Comparison of ENCODE assay signal across 18 cellular contexts in the genomic region with DNA sequence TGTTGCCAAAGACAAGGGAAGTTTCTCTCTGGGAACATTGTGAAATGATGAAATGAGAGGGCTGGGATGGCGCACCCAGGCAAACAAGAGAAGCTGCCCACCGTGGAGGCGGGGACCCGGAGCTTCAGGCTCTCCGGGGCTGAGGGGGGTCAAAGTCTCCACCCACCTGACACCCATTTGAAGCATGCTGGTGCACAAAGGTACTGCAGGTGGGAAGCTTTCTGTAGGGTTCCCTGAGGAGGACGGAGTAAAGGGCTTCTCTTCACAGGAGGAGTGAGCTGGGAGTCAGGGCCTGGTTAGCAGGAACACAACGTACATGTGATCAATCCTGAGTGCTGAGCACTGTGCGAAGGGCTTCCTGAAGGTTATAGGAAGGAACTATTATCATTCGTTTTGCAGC.
"Had no signal": no experiment of that assay in that cellular context is flagged by ENCODE, and none has a peak within 500 bp of the region (broad histone marks: within the 10 kb centered on the region; RNA-seq: fewer than 3 reads in every experiment).

No MANE protein-coding gene starts in this region.

- H3K9me3 Mint-ChIP-seq: activated CD4-positive, alpha-beta memory T cell treated with anti-CD3 and anti-CD28 coated beads, Interleukin-2, amount 10 ng/mL, durations not matched to agents 7 days and 5 days; activated naive CD8-positive, alpha-beta T cell treated with anti-CD3 and anti-CD28 coated beads, Interleukin-2, amount 10 ng/mL, durations not matched to agents 7 days and 5 days; nephron had no signal

- H3K36me3 Mint-ChIP-seq: activated naive CD8-positive, alpha-beta T cell treated with anti-CD3 and anti-CD28 coated beads, Interleukin-2, amount 10 ng/mL, durations not matched to agents 7 days and 5 days had no signal

- H3K4me3 Mint-ChIP-seq: activated CD4-positive, alpha-beta memory T cell treated with anti-CD3 and anti-CD28 coated beads, Interleukin-2, amount 10 ng/mL, durations not matched to agents 7 days and 5 days; activated CD4-positive, alpha-beta T cell treated with anti-CD3 and anti-CD28 coated beads for 36 hours; activated naive CD8-positive, alpha-beta T cell treated with anti-CD3 and anti-CD28 coated beads, Interleukin-2, amount 10 ng/mL, durations not matched to agents 7 days and 5 days had no signal

- H3K36me3 ChIP-seq: esophagus squamous epithelium, upper lobe of left lung had no signal

- FAIRE-seq: islet of Langerhans had no signal

- DNase-seq: activated CD4-positive, alpha-beta memory T cell treated with anti-CD3 and anti-CD28 coated beads, Interleukin-2, amount 10 ng/mL, durations not matched to agents 7 days and 5 days; activated CD4-positive, alpha-beta T cell treated with anti-CD3 and anti-CD28 coated beads for 36 hours; activated gamma-delta T cell treated with Interleukin-2 at 50 U/mL for 16 hours; activated naive CD8-positive, alpha-beta T cell treated with anti-CD3 and anti-CD28 coated beads, Interleukin-2, amount 10 ng/mL, durations not matched to agents 7 days and 5 days; activated T-cell treated with anti-CD3 and anti-CD28 coated beads, Interleukin-2, amount 50 U/mL, for 48 hours; anterior cingulate cortex; dorsolateral prefrontal cortex; esophagus squamous epithelium; foreskin fibroblast; mammary epithelial cell; psoas muscle; stimulated activated CD4-positive, alpha-beta T cell treated with anti-CD3 and anti-CD28 coated beads, Interleukin-12 subunit alpha, Interleukin-12 subunit beta, amount 100 ng/mL, for 4 hours; stimulated activated naive CD4-positive, alpha-beta T cell; T-helper 9 cell; upper lobe of left lung had no signal

- H3K4me1 ChIP-seq: psoas muscle had no signal

- H3K4me1 Mint-ChIP-seq: activated CD4-positive, alpha-beta T cell treated with anti-CD3 and anti-CD28 coated beads for 36 hours; activated naive CD8-positive, alpha-beta T cell treated with anti-CD3 and anti-CD28 coated beads, Interleukin-2, amount 10 ng/mL, durations not matched to agents 7 days and 5 days had no signal

- H3K4me3 ChIP-seq: dorsolateral prefrontal cortex, esophagus squamous epithelium, psoas muscle, upper lobe of left lung had no signal

- H3K9me3 ChIP-seq: esophagus squamous epithelium, psoas muscle, upper lobe of left lung had no signal

- H3K27ac Mint-ChIP-seq: activated CD4-positive, alpha-beta memory T cell treated with anti-CD3 and anti-CD28 coated beads, Interleukin-2, amount 10 ng/mL, durations not matched to agents 7 days and 5 days; activated CD4-positive, alpha-beta T cell treated with anti-CD3 and anti-CD28 coated beads for 36 hours; activated naive CD8-positive, alpha-beta T cell treated with anti-CD3 and anti-CD28 coated beads, Interleukin-2, amount 10 ng/mL, durations not matched to agents 7 days and 5 days; nephron had no signal

- H3K27ac ChIP-seq: esophagus squamous epithelium, psoas muscle, upper lobe of left lung had no signal

- ATAC-seq: activated CD4-positive, alpha-beta T cell treated with anti-CD3 and anti-CD28 coated beads for 36 hours; left lobe of liver; psoas muscle had no signal
